In genomic region chr16:29992371-29992967, GRCh38 we compare ENCODE assay signal across 15 cellular contexts. TPM values are rescaled to one million over a fixed set of nuclear protein-coding genes. Genes with fewer than 3 reads are reported as not detected.
DNase-seq lines count a peak whose midpoint lies in the region; ATAC-seq and TF ChIP-seq lines count a peak whose summit lies in the region.
"Had no signal": no experiment of that assay in that cellular context is flagged by ENCODE, and none has a peak within 500 bp of the region (broad histone marks: within the 10 kb centered on the region; RNA-seq: fewer than 3 reads in every experiment).

No MANE protein-coding gene starts in this region.

- H3K36me3 ChIP-seq in adipocyte (ENCODE audit: control insufficient read depth, insufficient read depth, low read length, severe bottlenecking) (peaks cover 56% of the 10 kb centered on the region), colonic mucosa (no peaks in the 10 kb centered on the region)
- H3K36me3 ChIP-seq: pancreas had no signal

- peaks cover 1% of the 10 kb centered on the region for H3K9me3 Mint-ChIP-seq in glutamatergic neuron (ENCODE audit: unreplicated experiment)

- TF ChIP-seq CTCF in glutamatergic neuron (IDR thresholded peaks at IDR 0.05; ENCODE audit: partially characterized antibody, unreplicated experiment): no peak
- TF ChIP-seq CTCF in colonic mucosa (IDR thresholded peaks at IDR 0.05): no peak

- peak in 2 of 3 donors; percentile 30 to 37 for DNase-seq in right cardiac atrium
- DNase-seq in Right ventricle myocardium inferior (ENCODE audit: missing footprints): no peak
- no peak for DNase-seq in adipocyte (ENCODE audit: low read depth)
- DNase-seq in glutamatergic neuron: no peak
- no peak for DNase-seq in HuH-7.5 (ENCODE audit: low spot score)
- DNase-seq in T1000 (lab: John Stamatoyannopoulos, UW): no peak
- DNase-seq in colonic mucosa: no peak
- DNase-seq: DND-41, GOT3 had no signal

- ATAC-seq in right cardiac atrium (no peak), Right ventricle myocardium inferior (no peak), GM21529 (IDR thresholded peaks at IDR 0.05; ENCODE audit: unreplicated experiment) (no peak)
- ATAC-seq: pancreas had no signal

- H3K9ac ChIP-seq in adipocyte (ENCODE audit: low read length): peak overlapping the region; percentile 67
- no peak overlapping the region for H3K9ac ChIP-seq in colonic mucosa (ENCODE audit: low read depth in 2 of 2, low read length in 2 of 2)

- H3K4me3 Mint-ChIP-seq in glutamatergic neuron (ENCODE audit: unreplicated experiment): peak overlapping the region; percentile 61

- H3K27ac ChIP-seq in right cardiac atrium (ENCODE audit: low read length) (no peak overlapping the region), colonic mucosa (no peak overlapping the region)
- H3K27ac ChIP-seq: epithelial cell of prostate, pancreas had no signal

- H3K4me1 ChIP-seq in right cardiac atrium (ENCODE audit: control insufficient read depth, insufficient read depth, low read length) (peaks cover 7% of the 10 kb centered on the region), adipocyte (ENCODE audit: control insufficient read depth, insufficient read depth, low read length) (peaks cover 28% of the 10 kb centered on the region), colonic mucosa (peaks cover 9% of the 10 kb centered on the region)

- 53% methylated on average over 7 of the region's 7 CpGs for WGBS in right cardiac atrium

- H3K4me1 Mint-ChIP-seq in glutamatergic neuron (ENCODE audit: low read depth, unreplicated experiment): peaks cover 3% of the 10 kb centered on the region

- H3K36me3 Mint-ChIP-seq in glutamatergic neuron (ENCODE audit: unreplicated experiment): peaks cover 9% of the 10 kb centered on the region

- H3K27ac Mint-ChIP-seq in glutamatergic neuron (ENCODE audit: unreplicated experiment): no peak overlapping the region

- H3K27me3 ChIP-seq in right cardiac atrium (ENCODE audit: control insufficient read depth, insufficient read depth): no peaks in the 10 kb centered on the region
- H3K27me3 ChIP-seq in adipocyte (replicated peaks; ENCODE audit: control insufficient read depth, insufficient read depth, low read length): no peaks in the 10 kb centered on the region
- no peaks in the 10 kb centered on the region for H3K27me3 ChIP-seq in colonic mucosa
- H3K27me3 ChIP-seq: pancreas had no signal

- H3K4me3 ChIP-seq in right cardiac atrium (ENCODE audit: low read length) (no peak overlapping the region), adipocyte (ENCODE audit: low read length) (no peak overlapping the region), colonic mucosa (no peak overlapping the region)
- H3K4me3 ChIP-seq: pancreas had no signal

- no peaks in the 10 kb centered on the region for H3K9me3 ChIP-seq in right cardiac atrium (ENCODE audit: control insufficient read depth, low read length)
- H3K9me3 ChIP-seq in adipocyte (ENCODE audit: control insufficient read depth, low read length): no peaks in the 10 kb centered on the region
- no peaks in the 10 kb centered on the region for H3K9me3 ChIP-seq in colonic mucosa
- H3K9me3 ChIP-seq: pancreas had no signal

- intact Hi-C loops in right cardiac atrium (cut with DNase I): loop anchor here in 1 of 4 donors (10.0 kb wide), 2 partner anchors 128 to 178 kb away; partner anchors contain the start of genes CDIPT, PAGR1 and PRRT2
- intact Hi-C loops in Right ventricle myocardium inferior (cut with DNase I): no loop called here
- intact Hi-C loops in colonic mucosa (cut with DNase I): no loop called here

- H3K27me3 Mint-ChIP-seq in glutamatergic neuron (ENCODE audit: unreplicated experiment): peaks cover 17% of the 10 kb centered on the region

RNA-seq across cellular contexts. Expression of gene HIRIP3, which starts 2.9 kb away (rescaled TPM):
- total RNA-seq in right cardiac atrium (10 to 100 TPM; 11.6 to 21.7 (median 17.5) TPM), Right ventricle myocardium inferior (20.2 TPM), glutamatergic neuron (ENCODE audit: unreplicated experiment) (12.2 TPM), colonic mucosa (10 to 100 TPM in 1 of 2 donors, 1 to 10 TPM in 1; 7.5 to 18.4 TPM)
- polyA plus RNA-seq in right cardiac atrium: 19.1 TPM

RNA-seq across cellular contexts. Expression of gene INO80E, which starts 3.6 kb away (rescaled TPM):
- 10 to 100 TPM; 32.7 to 44.6 (median 37.1) TPM for total RNA-seq in right cardiac atrium
- 59.1 TPM for polyA plus RNA-seq in right cardiac atrium
- 32.4 TPM for total RNA-seq in Right ventricle myocardium inferior
- 71.4 TPM for total RNA-seq in glutamatergic neuron (ENCODE audit: unreplicated experiment)
- 10 to 100 TPM; 46.9 to 80.2 TPM for total RNA-seq in colonic mucosa

RNA-seq across cellular contexts. Expression of gene DOC2A, which starts 18.4 kb away (rescaled TPM):
- total RNA-seq in right cardiac atrium (under 1 TPM; 0.40 to 0.59 (median 0.47) TPM), Right ventricle myocardium inferior (0.35 TPM), glutamatergic neuron (ENCODE audit: unreplicated experiment) (4.2 TPM), colonic mucosa (10 to 100 TPM in 1 of 2 donors, 1 to 10 TPM in 1; 4.8 to 12.9 TPM)
- polyA plus RNA-seq in right cardiac atrium: 0.77 TPM
- total RNA-seq: bronchial epithelial cell had no signal

RNA-seq across cellular contexts. Expression of gene TAOK2, which starts 18.8 kb away (rescaled TPM):
- total RNA-seq in right cardiac atrium: 10 to 100 TPM; 37.2 to 40.1 (median 39.4) TPM
- 38.3 TPM for polyA plus RNA-seq in right cardiac atrium
- total RNA-seq in Right ventricle myocardium inferior: 32.7 TPM
- total RNA-seq in glutamatergic neuron (ENCODE audit: unreplicated experiment): 58.5 TPM
- 10 to 100 TPM; 37.4 to 62.3 TPM for total RNA-seq in colonic mucosa

RNA-seq across cellular contexts. Expression of gene C16orf92, which starts 30.5 kb away (rescaled TPM):
- not detected for total RNA-seq in right cardiac atrium
- not detected for polyA plus RNA-seq in right cardiac atrium
- total RNA-seq in Right ventricle myocardium inferior: not detected
- not detected for total RNA-seq in glutamatergic neuron (ENCODE audit: unreplicated experiment)
- total RNA-seq in colonic mucosa: not detected
- total RNA-seq: bronchial epithelial cell, mesenteric fat pad, NCI-H460, pancreas had no signal
- polyA plus RNA-seq: pancreas had no signal

Comparison
In these comparisons a context has a peak if more than half of its experiments do, and no peak if none do; other contexts are left out.
1. DNase-seq: peak in right cardiac atrium (2 of 3); none in Right ventricle myocardium inferior (single experiment), adipocyte (single experiment), glutamatergic neuron (single experiment), HuH-7.5 (single experiment), T1000 (single experiment) and colonic mucosa (single experiment).